Comparison of ENCODE assay signal across 29 cellular contexts in genomic region chr9:95613670-95614069, GRCh38.
"Had no signal": no experiment of that assay in that cellular context is flagged by ENCODE, and none has a peak within 500 bp of the region (broad histone marks: within the 10 kb centered on the region; RNA-seq: fewer than 3 reads in every experiment).

No MANE protein-coding gene starts in this region.

- H3K4me1 Mint-ChIP-seq: endodermal cell had no signal

- H3K4me1 ChIP-seq: colonic mucosa, esophagus muscularis mucosa, foreskin keratinocyte, gastrocnemius medialis, gastroesophageal sphincter, heart left ventricle, heart right ventricle had no signal

- H3K27ac Mint-ChIP-seq: dendritic cell treated with granulocyte-macrophage colony-stimulating factor and Interleukin-4, amounts not matched to agents 40 ng/mL and 50 ng/mL, for 4 days; effector memory CD8-positive, alpha-beta T cell; endodermal cell had no signal

- DNase-seq: colonic mucosa; cortex of kidney; dermis blood vessel endothelial cell; dorsolateral prefrontal cortex; effector CD4-positive, alpha-beta T cell; effector CD8-positive, alpha-beta T cell; effector memory CD4-positive, alpha-beta T cell; effector memory CD8-positive, alpha-beta T cell; endodermal cell; erythroblast; esophagus squamous epithelium; foreskin fibroblast; foreskin keratinocyte; foreskin melanocyte; gastrocnemius medialis; glutamatergic neuron; head of caudate nucleus; heart left ventricle; heart right ventricle had no signal

- H3K27ac ChIP-seq: colonic mucosa, coronary artery, dorsolateral prefrontal cortex, epithelial cell of prostate, esophagus muscularis mucosa, esophagus squamous epithelium, foreskin keratinocyte, gastrocnemius medialis, gastroesophageal sphincter, heart left ventricle, heart right ventricle had no signal

- H3K9me3 ChIP-seq: colonic mucosa, gastrocnemius medialis had no signal

- FAIRE-seq: colon, endometrium, endothelial cell of umbilical vein, frontal cortex had no signal

- H3K27me3 ChIP-seq: colonic mucosa, esophagus muscularis mucosa, foreskin keratinocyte, gastrocnemius medialis, gastroesophageal sphincter had no signal

- H3K36me3 ChIP-seq: colonic mucosa, esophagus muscularis mucosa, esophagus squamous epithelium, gastrocnemius medialis, gastroesophageal sphincter, heart left ventricle, heart right ventricle had no signal

- H3K9me3 Mint-ChIP-seq: dendritic cell treated with granulocyte-macrophage colony-stimulating factor and Interleukin-4, amounts not matched to agents 40 ng/mL and 50 ng/mL, for 4 days; effector memory CD8-positive, alpha-beta T cell; endodermal cell had no signal

- ATAC-seq: effector memory CD8-positive, alpha-beta T cell; esophagus mucosa; foreskin keratinocyte; gastrocnemius medialis; gastroesophageal sphincter; heart left ventricle; heart right ventricle had no signal

- H3K4me3 ChIP-seq: colonic mucosa, coronary artery, dorsolateral prefrontal cortex, esophagus muscularis mucosa, esophagus squamous epithelium, gastrocnemius medialis, gastroesophageal sphincter, heart left ventricle, heart right ventricle had no signal

- H3K4me3 Mint-ChIP-seq: dendritic cell treated with granulocyte-macrophage colony-stimulating factor and Interleukin-4, amounts not matched to agents 40 ng/mL and 50 ng/mL, for 4 days; effector memory CD8-positive, alpha-beta T cell; endodermal cell had no signal
